21 cellular contexts compared by ENCODE assay signal in the genomic region with DNA sequence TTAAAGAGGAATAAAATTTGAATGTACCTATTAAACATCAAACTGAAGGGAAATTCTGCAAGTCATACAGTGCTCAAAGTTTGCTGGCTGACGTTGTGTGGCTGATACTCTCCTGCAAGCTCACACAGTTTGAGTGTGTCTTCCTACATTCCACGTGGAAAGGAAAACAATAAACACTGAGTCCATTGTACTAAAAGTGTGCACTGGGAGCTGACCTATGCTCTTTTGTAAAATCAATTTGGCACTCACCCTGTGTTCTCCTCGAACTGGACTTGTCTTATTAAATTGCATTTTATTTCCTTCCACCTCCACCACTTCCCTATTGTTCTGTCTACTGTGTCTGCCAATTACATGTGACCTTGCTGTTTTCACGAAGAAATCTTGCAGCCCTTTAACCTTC.
"Had no signal": no experiment of that assay in that cellular context is flagged by ENCODE, and none has a peak within 500 bp of the region (broad histone marks: within the 10 kb centered on the region; RNA-seq: fewer than 3 reads in every experiment).

No MANE protein-coding gene starts in this region.

- H3K4me3 ChIP-seq: colonic mucosa, right atrium auricular region, stomach had no signal

- H3K9me3 ChIP-seq: colonic mucosa, right atrium auricular region, stomach had no signal

- H3K27me3 Mint-ChIP-seq: activated CD4-positive, alpha-beta T cell treated with anti-CD3 and anti-CD28 coated beads, Interleukin-2, amount 10 ng/mL, durations not matched to agents 7 days and 5 days; central memory CD8-positive, alpha-beta T cell; natural killer cell treated with Interleukin-12 subunit alpha and Interleukin-12 subunit beta and Interleukin-15 and Interleukin-18, amount 100 ng/mL, for 72 hours had no signal

- H3K4me3 Mint-ChIP-seq: activated CD4-positive, alpha-beta T cell treated with anti-CD3 and anti-CD28 coated beads, Interleukin-2, amount 10 ng/mL, durations not matched to agents 7 days and 5 days; activated naive CD4-positive, alpha-beta T cell treated with anti-CD3 and anti-CD28 coated beads for 36 hours; activated T-cell treated with anti-CD3 and anti-CD28 coated beads, Interleukin-2, amount 50 U/mL, for 4 hours; central memory CD8-positive, alpha-beta T cell; immature natural killer cell; natural killer cell treated with Interleukin-12 subunit alpha and Interleukin-12 subunit beta and Interleukin-15 and Interleukin-18, amount 100 ng/mL, for 72 hours; stimulated activated effector memory CD8-positive, alpha-beta T cell treated with anti-CD3 and anti-CD28 coated beads, Interleukin-12 subunit alpha, Interleukin-12 subunit beta, amount 100 ng/mL, for 72 hours had no signal

- H3K4me1 Mint-ChIP-seq: activated CD4-positive, alpha-beta T cell treated with anti-CD3 and anti-CD28 coated beads, Interleukin-2, amount 10 ng/mL, durations not matched to agents 7 days and 5 days; central memory CD8-positive, alpha-beta T cell; immature natural killer cell; stimulated activated effector memory CD8-positive, alpha-beta T cell treated with anti-CD3 and anti-CD28 coated beads, Interleukin-12 subunit alpha, Interleukin-12 subunit beta, amount 100 ng/mL, for 72 hours had no signal

- H3K4me1 ChIP-seq: colonic mucosa, right atrium auricular region, stomach had no signal

- H3K27ac Mint-ChIP-seq: activated CD4-positive, alpha-beta T cell treated with anti-CD3 and anti-CD28 coated beads, Interleukin-2, amount 10 ng/mL, durations not matched to agents 7 days and 5 days; activated naive CD4-positive, alpha-beta T cell treated with anti-CD3 and anti-CD28 coated beads for 36 hours; immature natural killer cell; natural killer cell treated with Interleukin-12 subunit alpha and Interleukin-12 subunit beta and Interleukin-15 and Interleukin-18, amount 100 ng/mL, for 72 hours; stimulated activated effector memory CD8-positive, alpha-beta T cell treated with anti-CD3 and anti-CD28 coated beads, Interleukin-12 subunit alpha, Interleukin-12 subunit beta, amount 100 ng/mL, for 72 hours had no signal

- H3K9me3 Mint-ChIP-seq: activated CD4-positive, alpha-beta T cell treated with anti-CD3 and anti-CD28 coated beads, Interleukin-2, amount 10 ng/mL, durations not matched to agents 7 days and 5 days; activated T-cell treated with anti-CD3 and anti-CD28 coated beads, Interleukin-2, amount 50 U/mL, for 4 hours had no signal

- H3K27ac ChIP-seq: colonic mucosa, right atrium auricular region, stomach had no signal

- ATAC-seq: activated CD4-positive, CD25-positive, alpha-beta regulatory T cell treated with anti-CD3 and anti-CD28 coated beads, Interleukin-2, amount 50 U/mL, for 24 hours; activated T-cell treated with anti-CD3 and anti-CD28 coated beads, Interleukin-2, amount 50 U/mL, for 4 hours; esophagus mucosa; natural killer cell treated with Interleukin-12 subunit alpha and Interleukin-12 subunit beta and Interleukin-15 and Interleukin-18, amount 100 ng/mL, for 72 hours; stimulated activated effector memory CD8-positive, alpha-beta T cell treated with anti-CD3 and anti-CD28 coated beads, Interleukin-12 subunit alpha, Interleukin-12 subunit beta, amount 100 ng/mL, for 72 hours had no signal

- H3K27me3 ChIP-seq: colonic mucosa, right atrium auricular region, stomach had no signal

- H3K36me3 ChIP-seq: colonic mucosa, right atrium auricular region, stomach had no signal

- H3K36me3 Mint-ChIP-seq: immature natural killer cell; natural killer cell treated with Interleukin-12 subunit alpha and Interleukin-12 subunit beta and Interleukin-15 and Interleukin-18, amount 100 ng/mL, for 72 hours; stimulated activated effector memory CD8-positive, alpha-beta T cell treated with anti-CD3 and anti-CD28 coated beads, Interleukin-12 subunit alpha, Interleukin-12 subunit beta, amount 100 ng/mL, for 72 hours had no signal

- DNase-seq: activated CD4-positive, alpha-beta T cell treated with anti-CD3 and anti-CD28 coated beads, Interleukin-2, amount 10 ng/mL, durations not matched to agents 7 days and 5 days; activated CD8-positive, alpha-beta memory T cell treated with anti-CD3 and anti-CD28 coated beads, Interleukin-2, amount 50 U/mL, for 4 hours; activated naive CD4-positive, alpha-beta T cell treated with anti-CD3 and anti-CD28 coated beads for 36 hours; activated T-cell treated with anti-CD3 and anti-CD28 coated beads, Interleukin-2, amount 50 U/mL, for 4 hours; aorta; colonic mucosa; immature natural killer cell; kidney glomerular epithelial cell; small intestine; stimulated activated CD4-positive, alpha-beta T cell treated with anti-CD3 and anti-CD28 coated beads, Interleukin-15, amount 100 ng/mL, for 24 hours; stimulated activated CD4-positive, alpha-beta T cell treated with anti-CD3 and anti-CD28 coated beads, Interleukin-4, amount 100 ng/mL, for 24 hours; stomach; T-helper 1 cell; T-helper 9 cell; trophoblast cell had no signal
